Comparison of ENCODE assay signal across 26 cellular contexts in the genomic region with DNA sequence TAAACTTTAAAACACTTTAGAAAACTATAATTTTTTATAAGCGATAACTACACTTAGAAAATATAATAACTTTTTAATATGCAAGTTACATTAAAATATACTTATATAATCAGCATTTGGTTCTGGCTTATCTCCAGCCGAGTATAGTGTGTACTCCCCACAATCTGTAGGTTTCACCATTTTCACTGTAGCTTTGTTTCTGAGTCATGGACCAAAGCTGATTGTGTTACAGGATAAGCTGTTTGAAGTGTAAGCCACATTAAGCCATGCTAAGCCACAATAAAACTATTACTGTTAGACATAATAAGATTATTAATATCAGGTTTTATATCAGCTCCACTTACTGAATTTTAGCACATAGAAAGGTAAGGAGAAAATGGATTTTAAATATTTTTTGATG. TPM values are rescaled to one million over a fixed set of nuclear protein-coding genes. Genes with fewer than 3 reads are reported as not detected.
DNase-seq lines count a peak whose midpoint lies in the region; ATAC-seq and TF ChIP-seq lines count a peak whose summit lies in the region.
"Had no signal": no experiment of that assay in that cellular context is flagged by ENCODE, and none has a peak within 500 bp of the region (broad histone marks: within the 10 kb centered on the region; RNA-seq: fewer than 3 reads in every experiment).

No MANE protein-coding gene starts in this region.

- in situ Hi-C loops in astrocyte of the spinal cord (cut with HindIII; ENCODE audit: low sequenced_read_pairs): no loop called here

- no peaks in the 10 kb centered on the region for H3K4me1 ChIP-seq in tibial nerve
- H3K4me1 ChIP-seq in foreskin keratinocyte: peaks cover 5% of the 10 kb centered on the region
- H3K4me1 ChIP-seq: ascending aorta, HAP-1, upper lobe of left lung had no signal

- H3K4me3 ChIP-seq in AG10803 (ENCODE audit: low read length): no peak overlapping the region
- no peak overlapping the region for H3K4me3 ChIP-seq in astrocyte of the spinal cord (ENCODE audit: low read depth, low read length)
- H3K4me3 ChIP-seq in fibroblast of pulmonary artery (replicated peaks; ENCODE audit: low read depth, low read length): no peak overlapping the region
- H3K4me3 ChIP-seq in tibial nerve: no peak overlapping the region
- H3K4me3 ChIP-seq: ascending aorta, HAP-1, skin epidermis, upper lobe of left lung had no signal

- TF ChIP-seq EP300 in tibial nerve (IDR thresholded peaks at IDR 0.05): no peak

- no peak for TF ChIP-seq POLR2A in tibial nerve (IDR thresholded peaks at IDR 0.05)

- H3K27ac ChIP-seq in tibial nerve: no peak overlapping the region
- no peak overlapping the region for H3K27ac ChIP-seq in foreskin keratinocyte
- H3K27ac ChIP-seq: ascending aorta, skin epidermis, upper lobe of left lung had no signal

- H3K27me3 ChIP-seq in tibial nerve (no peaks in the 10 kb centered on the region), foreskin keratinocyte (no peaks in the 10 kb centered on the region)
- H3K27me3 ChIP-seq: ascending aorta, upper lobe of left lung had no signal

- no peaks in the 10 kb centered on the region for H3K36me3 ChIP-seq in tibial nerve
- H3K36me3 ChIP-seq: ascending aorta, HAP-1, upper lobe of left lung had no signal

- DNase-seq in AG10803 (ENCODE audit: low read depth): peak; percentile 15
- DNase-seq in NCI-H524 (lab: John Stamatoyannopoulos, UW): peak; percentile 73 to 90
- peak; percentile 37 for DNase-seq in astrocyte of the spinal cord (ENCODE audit: low read depth, low spot score)
- DNase-seq in fibroblast of pulmonary artery (ENCODE audit: low read depth): peak; percentile 68
- no peak for DNase-seq in T-helper 2 cell
- no peak for DNase-seq in tibial nerve (ENCODE audit: low spot score in 2 of 2)
- DNase-seq in foreskin keratinocyte: no peak
- DNase-seq in occipital lobe (lab: John Stamatoyannopoulos, UW): no peak
- DNase-seq: activated CD8-positive, alpha-beta T cell treated with anti-CD3 and anti-CD28 coated beads, Interleukin-2, amount 10 ng/mL, durations not matched to agents 7 days and 5 days; DMS79; GF-D8; hypothalamus; islet precursor cell; left ventricle myocardium superior; midbrain; naive thymus-derived CD8-positive, alpha-beta T cell; NCI-H1092 treated with DMSO at 0.1 percent for 48 hours; NCI-H187 treated with DMSO at 0.1 percent for 48 hours; nucleus accumbens; RPMI8226 had no signal

- no peak for TF ChIP-seq CTCF in AG10803 (conservative IDR thresholded peaks at IDR 0.05; ENCODE audit: low read length)
- TF ChIP-seq CTCF in astrocyte of the spinal cord (IDR thresholded peaks at IDR 0.05; ENCODE audit: low read depth, low read length): no peak
- no peak for TF ChIP-seq CTCF in fibroblast of pulmonary artery (IDR thresholded peaks at IDR 0.05; ENCODE audit: low read length, missing control alignments)
- TF ChIP-seq CTCF in tibial nerve (IDR thresholded peaks at IDR 0.05): no peak
- TF ChIP-seq CTCF in foreskin keratinocyte (conservative IDR thresholded peaks at IDR 0.05): no peak

- H3K9me3 ChIP-seq in tibial nerve: no peaks in the 10 kb centered on the region
- H3K9me3 ChIP-seq: ascending aorta, HAP-1, upper lobe of left lung had no signal

- WGBS in tibial nerve, 2 donors: 86 to 94% methylated on average over 2 of the region's 2 CpGs

- no peak for ATAC-seq in foreskin keratinocyte
- ATAC-seq: activated CD8-positive, alpha-beta T cell treated with anti-CD3 and anti-CD28 coated beads, Interleukin-2, amount 10 ng/mL, durations not matched to agents 7 days and 5 days; activated naive CD4-positive, alpha-beta T cell treated with anti-CD3 and anti-CD28 coated beads, Interleukin-2, amount 50 U/mL, for 72 hours; left ventricle myocardium superior; naive thymus-derived CD8-positive, alpha-beta T cell had no signal

RNA-seq across cellular contexts. Expression of a gene that starts 43.8 kb away (rescaled TPM):
- 1 to 10 TPM; 1.0 to 5.7 (median 2.5) TPM for total RNA-seq in tibial nerve
- total RNA-seq in foreskin keratinocyte: 9.2 and 11.6 TPM in 2 replicates
- 3.5 and 4.0 TPM in 2 replicates for polyA plus RNA-seq in foreskin keratinocyte
- 13.4 TPM for total RNA-seq in occipital lobe

RNA-seq across cellular contexts. Expression of a gene that starts 44.0 kb away (rescaled TPM):
- total RNA-seq in tibial nerve (1 to 10 TPM; 1.8 to 9.8 (median 3.9) TPM), foreskin keratinocyte (6.7 and 8.3 TPM in 2 replicates), occipital lobe (4.2 TPM)
- polyA plus RNA-seq in foreskin keratinocyte: 2.2 and 2.5 TPM in 2 replicates

RNA-seq across cellular contexts. Expression of a gene that starts 48.9 kb away (rescaled TPM):
- total RNA-seq in tibial nerve (1 to 10 TPM; 2.6 to 8.2 (median 4.6) TPM), foreskin keratinocyte (0.92 and 1.5 TPM in 2 replicates), occipital lobe (45.2 TPM)
- polyA plus RNA-seq in foreskin keratinocyte: 0.55 and 0.66 TPM in 2 replicates
- total RNA-seq: naive thymus-derived CD8-positive, alpha-beta T cell had no signal
- polyA plus RNA-seq: IgD-negative memory B cell; naive thymus-derived CD8-positive, alpha-beta T cell had no signal

Comparison
In these comparisons a context has a peak if more than half of its experiments do, and no peak if none do; other contexts are left out.
1. DNase-seq: peak in AG10803 (single experiment), NCI-H524 (2 of 2), astrocyte of the spinal cord (single experiment) and fibroblast of pulmonary artery (single experiment); none in T-helper 2 cell (0 of 5), tibial nerve (0 of 2), foreskin keratinocyte (0 of 2) and occipital lobe (single experiment).